In genomic region chr13:110616103-110617101, GRCh38 we compare ENCODE assay signal across 8 cellular contexts. TPM values are rescaled to one million over a fixed set of nuclear protein-coding genes. Genes with fewer than 3 reads are reported as not detected.
A peak's percentile ranks its signal among the peaks of the same experiment; 100 is the strongest.
DNase-seq lines count a peak whose midpoint lies in the region; ATAC-seq and TF ChIP-seq lines count a peak whose summit lies in the region.

No MANE protein-coding gene starts in this region.

- H3K9me3 ChIP-seq in duodenal mucosa (ENCODE audit: control insufficient read depth in 1 of 2, low read length in 2 of 2) (no peaks in the 10 kb centered on the region), mucosa of rectum (ENCODE audit: control insufficient read depth in 2 of 2, low read length in 2 of 2) (no peaks in the 10 kb centered on the region)

- no peaks in the 10 kb centered on the region for H3K36me3 ChIP-seq in duodenal mucosa (ENCODE audit: control insufficient read depth in 1 of 2, insufficient read depth in 2 of 2, low read length in 2 of 2)
- no peaks in the 10 kb centered on the region for H3K36me3 ChIP-seq in mucosa of rectum (ENCODE audit: control insufficient read depth in 2 of 2, insufficient read depth in 2 of 2, low read length in 2 of 2)

- H3K9ac ChIP-seq in duodenal mucosa (ENCODE audit: low read depth in 1 of 2, low read length in 2 of 2) (peak overlapping the region; percentile 83 to 87), mucosa of rectum (ENCODE audit: low read depth in 1 of 2, low read length in 2 of 2) (peak overlapping the region; percentile 84 to 95)

- H3K27ac ChIP-seq in duodenal mucosa (ENCODE audit: low read depth, low read length) (peak overlapping the region; percentile 94), mucosa of rectum (ENCODE audit: low read depth in 2 of 2, low read length in 2 of 2) (peak overlapping the region; percentile 93 to 95), substantia nigra (ENCODE audit: low read depth, low read length, poor library complexity, severe bottlenecking) (peak overlapping the region; percentile 85)

- peaks cover 29% of the 10 kb centered on the region in 2 donors for H3K4me1 ChIP-seq in duodenal mucosa (ENCODE audit: control insufficient read depth in 1 of 2, insufficient read depth in 2 of 2, low read length in 2 of 2)
- peaks cover 22 to 24% of the 10 kb centered on the region in 2 donors for H3K4me1 ChIP-seq in mucosa of rectum (ENCODE audit: control insufficient read depth in 2 of 2, insufficient read depth in 2 of 2, low read length in 2 of 2)

- ATAC-seq in GM19397 (IDR thresholded peaks at IDR 0.05; ENCODE audit: unreplicated experiment), result peak; percentile 29
- peak; percentile 51 for ATAC-seq in HG03460 (IDR thresholded peaks at IDR 0.05; ENCODE audit: unreplicated experiment)

- peak overlapping the region; percentile 86 for H3K4me3 ChIP-seq in WI38 (ENCODE audit: low read depth, low read length)
- H3K4me3 ChIP-seq in duodenal mucosa (ENCODE audit: low read depth in 1 of 2, low read length in 2 of 2), result peak overlapping the region; percentile 87 to 90
- peak overlapping the region; percentile 79 to 92 for H3K4me3 ChIP-seq in mucosa of rectum (ENCODE audit: low read length in 2 of 2)

- no peaks in the 10 kb centered on the region for H3K27me3 ChIP-seq in duodenal mucosa (ENCODE audit: control insufficient read depth in 1 of 2, insufficient read depth in 2 of 2, low read length in 2 of 2)
- no peaks in the 10 kb centered on the region for H3K27me3 ChIP-seq in mucosa of rectum (ENCODE audit: control insufficient read depth in 2 of 2, insufficient read depth in 2 of 2, low read length in 2 of 2)

- TF ChIP-seq CTCF in WI38 (IDR thresholded peaks at IDR 0.05; ENCODE audit: low read depth, low read length), result no peak

- intact Hi-C loops in posterior vena cava (cut with DNase I), result no loop called here

- DNase-seq in Daoy (ENCODE audit: low read depth) (peak; percentile 57), substantia nigra (lab: John Stamatoyannopoulos, UW) (peak in 4 of 49 donors; percentile 35 to 65 (median 38)), posterior vena cava (ENCODE audit: low spot score) (no peak)

RNA-seq across cellular contexts. Expression of gene NAXD, which starts 1.1 kb away (rescaled TPM):
- 11.4 and 14.7 TPM in 2 replicates for total RNA-seq in Daoy (2014; rRNA removed; shearing (Covaris generic))
- 10 to 100 TPM; 19.5 to 21.7 TPM for total RNA-seq in posterior vena cava

RNA-seq across cellular contexts. Expression of gene RAB20, which starts 54.9 kb away (rescaled TPM):
- 7.2 and 14.3 TPM in 2 replicates for total RNA-seq in Daoy (2014; rRNA removed; shearing (Covaris generic))
- 10 to 100 TPM in 1 of 2 donors, 1 to 10 TPM in 1; 8.5 to 11.9 TPM for total RNA-seq in posterior vena cava
